Comparison of ENCODE assay signal across 26 cellular contexts in genomic region chr1:116748272-116748671, GRCh38. TPM values are rescaled to one million over a fixed set of nuclear protein-coding genes. Genes with fewer than 3 reads are reported as not detected.
"Had no signal": no experiment of that assay in that cellular context is flagged by ENCODE, and none has a peak within 500 bp of the region (broad histone marks: within the 10 kb centered on the region; RNA-seq: fewer than 3 reads in every experiment).

No MANE protein-coding gene starts in this region.

- H3K4me1 Mint-ChIP-seq: mesothelial cell of epicardium, naive B cell had no signal

- FAIRE-seq: endothelial cell of umbilical vein, kidney, pancreas, TTC549, urothelium cell line had no signal

- ATAC-seq: heart left ventricle, left colon, pancreas, sciatic nerve had no signal

- DNase-seq: activated CD4-positive, alpha-beta T cell treated with anti-CD3 and anti-CD28 coated beads for 4 hours; activated CD4-positive, alpha-beta T cell treated with anti-CD3 and anti-CD28 coated beads, Interleukin-2, amount 50 U/mL, for 4 hours; activated naive CD4-positive, alpha-beta T cell; central memory CD4-positive, alpha-beta T cell; heart left ventricle; hypothalamus; immature natural killer cell; kidney; left colon; mammary epithelial cell; naive B cell; nucleus accumbens; pancreas; retina; stimulated activated CD4-positive, alpha-beta T cell treated with anti-CD3 and anti-CD28 coated beads, Interleukin-12 subunit alpha, Interleukin-12 subunit beta, amount 100 ng/mL, for 4 hours; stimulated activated CD4-positive, alpha-beta T cell treated with anti-CD3 and anti-CD28 coated beads, Interleukin-4, amount 100 ng/mL, for 1 hour; trophoblast cell had no signal

- H3K4me3 Mint-ChIP-seq: immature natural killer cell; mesothelial cell of epicardium; stimulated activated naive CD8-positive, alpha-beta T cell treated with anti-CD3 and anti-CD28 coated beads, Interleukin-15, Interleukin-2, amounts not matched to agents 100 ng/mL and 50 ng/mL, for 24 hours had no signal

- H3K27me3 Mint-ChIP-seq: stimulated activated naive CD8-positive, alpha-beta T cell treated with anti-CD3 and anti-CD28 coated beads, Interleukin-15, Interleukin-2, amounts not matched to agents 100 ng/mL and 50 ng/mL, for 24 hours had no signal

- H3K27ac Mint-ChIP-seq: mesothelial cell of epicardium; naive B cell; stimulated activated naive CD8-positive, alpha-beta T cell treated with anti-CD3 and anti-CD28 coated beads, Interleukin-15, Interleukin-2, amounts not matched to agents 100 ng/mL and 50 ng/mL, for 24 hours had no signal

- H3K36me3 Mint-ChIP-seq: mesothelial cell of epicardium had no signal

RNA-seq across cellular contexts. Expression of gene CD2, which starts 6.0 kb away (rescaled TPM):
- total RNA-seq: endothelial cell of umbilical vein, fibroblast of lung, fibroblast of villous mesenchyme, mammary epithelial cell, mesothelial cell of epicardium had no signal
- polyA plus RNA-seq: endothelial cell of umbilical vein, fibroblast of lung, mammary epithelial cell, neural cell had no signal
